1 cellular context compared by ENCODE assay signal in the genomic region with DNA sequence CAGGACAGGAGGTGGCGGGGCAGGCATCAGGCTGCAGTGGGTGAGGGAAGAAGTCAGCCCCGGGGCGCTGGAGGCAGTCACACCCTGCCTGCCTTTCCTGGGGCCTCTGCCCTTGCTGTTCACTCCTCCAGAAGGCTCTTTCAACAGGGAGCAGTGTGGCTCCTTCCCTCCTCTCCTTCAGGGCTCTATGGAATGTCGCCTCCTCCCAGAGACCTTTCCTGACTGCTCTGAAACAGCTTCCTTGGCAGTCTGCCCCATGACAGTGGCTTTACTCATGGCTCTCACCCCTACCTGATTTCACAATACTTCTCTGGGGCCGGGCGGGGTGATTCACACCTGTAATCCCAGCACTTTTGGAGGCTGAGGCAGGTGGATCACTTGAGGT.
TF ChIP-seq lines count a peak whose summit lies in the region.

No MANE protein-coding gene starts in this region.

TF ChIP-seq in A549, 52 proteins besides CTCF, POLR2A, EP300 and RAD21 (continued from another document):
- TF ChIP-seq PBX3 (IDR thresholded peaks at IDR 0.05): peak; percentile 49; the same call in 1 of the 2 replicates
TF ChIP-seq in A549: peak in this region for 14.
